Comparison of ENCODE assay signal across 24 cellular contexts in genomic region chr9:16120727-16121126, GRCh38.
"Had no signal": no experiment of that assay in that cellular context is flagged by ENCODE, and none has a peak within 500 bp of the region (broad histone marks: within the 10 kb centered on the region; RNA-seq: fewer than 3 reads in every experiment).

No MANE protein-coding gene starts in this region.

- H3K4me1 Mint-ChIP-seq: activated naive CD4-positive, alpha-beta T cell treated with anti-CD3 and anti-CD28 coated beads, Interleukin-2, amount 50 U/mL, for 24 hours; central memory CD8-positive, alpha-beta T cell; natural killer cell; stimulated activated effector memory CD8-positive, alpha-beta T cell treated with anti-CD3 and anti-CD28 coated beads, Interleukin-12 subunit alpha, Interleukin-12 subunit beta, amount 100 ng/mL, for 72 hours had no signal

- H3K36me3 ChIP-seq: esophagus muscularis mucosa, left lung, pancreas, right atrium auricular region, WERI-Rb-1 had no signal

- ATAC-seq: activated CD8-positive, alpha-beta T cell treated with anti-CD3 and anti-CD28 coated beads, Interleukin-2, amount 10 ng/mL, durations not matched to agents 7 days and 5 days; left lung; natural killer cell; pancreas; psoas muscle had no signal

- DNase-seq: activated CD4-positive, alpha-beta T cell treated with anti-CD3 and anti-CD28 coated beads for 1 hour; activated CD4-positive, alpha-beta T cell treated with anti-CD3 and anti-CD28 coated beads, Interleukin-2, amount 50 U/mL, for 1 hour; activated CD8-positive, alpha-beta T cell treated with anti-CD3 and anti-CD28 coated beads, Interleukin-2, amount 10 ng/mL, durations not matched to agents 7 days and 5 days; activated gamma-delta T cell; anterior cingulate cortex; glutamatergic neuron; left lung; natural killer cell; pancreas; psoas muscle; stimulated activated CD4-positive, alpha-beta T cell treated with anti-CD3 and anti-CD28 coated beads, Interleukin-2, amount 100 ng/mL, for 24 hours; T-helper 1 cell; trophoblast cell; WERI-Rb-1 had no signal

- H3K4me3 Mint-ChIP-seq: activated CD8-positive, alpha-beta T cell treated with anti-CD3 and anti-CD28 coated beads, Interleukin-2, amount 10 ng/mL, durations not matched to agents 7 days and 5 days; activated naive CD4-positive, alpha-beta T cell treated with anti-CD3 and anti-CD28 coated beads, Interleukin-2, amount 50 U/mL, for 24 hours; activated T-helper 1 cell treated with anti-CD3 and anti-CD28 coated beads, Interleukin-12 subunit alpha, Interleukin-12 subunit beta, Interleukin-2, Interleukin-4 antibody, amounts not matched to agents 30 ng/mL and 10 ng/mL and 1 ng/mL, durations not matched to agents 14 hours and 24 hours and 36 hours; central memory CD8-positive, alpha-beta T cell; natural killer cell; stimulated activated effector memory CD8-positive, alpha-beta T cell treated with anti-CD3 and anti-CD28 coated beads, Interleukin-12 subunit alpha, Interleukin-12 subunit beta, amount 100 ng/mL, for 72 hours had no signal

- H3K27me3 ChIP-seq: esophagus muscularis mucosa, hepatocyte, left lung, pancreas, right atrium auricular region had no signal

- H3K27me3 Mint-ChIP-seq: activated naive CD4-positive, alpha-beta T cell treated with anti-CD3 and anti-CD28 coated beads, Interleukin-2, amount 50 U/mL, for 24 hours; central memory CD8-positive, alpha-beta T cell had no signal

- H3K4me3 ChIP-seq: coronary artery, esophagus muscularis mucosa, hepatocyte, left lung, lung, pancreas, psoas muscle, right atrium auricular region, skin epidermis had no signal

- H3K36me3 Mint-ChIP-seq: activated naive CD4-positive, alpha-beta T cell treated with anti-CD3 and anti-CD28 coated beads, Interleukin-2, amount 50 U/mL, for 24 hours; natural killer cell; stimulated activated effector memory CD8-positive, alpha-beta T cell treated with anti-CD3 and anti-CD28 coated beads, Interleukin-12 subunit alpha, Interleukin-12 subunit beta, amount 100 ng/mL, for 72 hours had no signal

- H3K4me1 ChIP-seq: esophagus muscularis mucosa, left lung, pancreas, psoas muscle, right atrium auricular region had no signal

- H3K9me3 Mint-ChIP-seq: activated T-helper 1 cell treated with anti-CD3 and anti-CD28 coated beads, Interleukin-12 subunit alpha, Interleukin-12 subunit beta, Interleukin-2, Interleukin-4 antibody, amounts not matched to agents 30 ng/mL and 10 ng/mL and 1 ng/mL, durations not matched to agents 14 hours and 24 hours and 36 hours; natural killer cell had no signal

- H3K9me3 ChIP-seq: esophagus muscularis mucosa, left lung, pancreas, psoas muscle, right atrium auricular region had no signal

- H3K27ac Mint-ChIP-seq: activated CD8-positive, alpha-beta T cell treated with anti-CD3 and anti-CD28 coated beads, Interleukin-2, amount 10 ng/mL, durations not matched to agents 7 days and 5 days; activated naive CD4-positive, alpha-beta T cell treated with anti-CD3 and anti-CD28 coated beads, Interleukin-2, amount 50 U/mL, for 24 hours; activated T-helper 1 cell treated with anti-CD3 and anti-CD28 coated beads, Interleukin-12 subunit alpha, Interleukin-12 subunit beta, Interleukin-2, Interleukin-4 antibody, amounts not matched to agents 30 ng/mL and 10 ng/mL and 1 ng/mL, durations not matched to agents 14 hours and 24 hours and 36 hours; natural killer cell; stimulated activated effector memory CD8-positive, alpha-beta T cell treated with anti-CD3 and anti-CD28 coated beads, Interleukin-12 subunit alpha, Interleukin-12 subunit beta, amount 100 ng/mL, for 72 hours had no signal

- H3K27ac ChIP-seq: coronary artery, esophagus muscularis mucosa, hepatocyte, left lung, pancreas, psoas muscle, right atrium auricular region, WERI-Rb-1 had no signal
